Comparison of ENCODE assay signal across 20 cellular contexts in the genomic region with DNA sequence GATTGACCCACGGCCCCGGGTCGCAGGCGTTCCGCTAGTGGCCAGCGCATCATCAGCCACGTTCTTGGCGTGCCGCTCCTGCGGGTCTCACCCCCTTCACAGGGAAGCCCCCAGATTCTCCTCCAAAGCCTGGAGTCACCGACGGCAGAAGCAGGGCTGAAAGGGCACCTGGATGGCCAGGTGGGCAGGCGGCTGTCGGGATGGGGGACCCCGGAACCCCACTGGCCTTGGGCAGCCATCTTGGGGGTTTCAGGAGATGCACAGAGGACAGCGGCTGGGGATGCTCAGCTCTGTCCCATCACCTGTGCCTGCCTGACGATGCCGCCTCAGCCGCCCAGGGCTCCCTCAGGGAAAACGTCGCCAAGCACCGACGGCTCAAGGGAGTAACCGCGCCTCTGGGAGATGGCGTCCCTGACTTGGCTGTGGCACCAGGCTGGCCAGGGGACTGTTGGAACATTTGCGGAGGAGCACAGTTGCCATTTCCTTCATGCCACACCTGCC. TPM values are rescaled to one million over a fixed set of nuclear protein-coding genes. Genes with fewer than 3 reads are reported as not detected.
DNase-seq lines count a peak whose midpoint lies in the region; ATAC-seq, FAIRE-seq and TF ChIP-seq lines count a peak whose summit lies in the region.
"Had no signal": no experiment of that assay in that cellular context is flagged by ENCODE, and none has a peak within 500 bp of the region (broad histone marks: within the 10 kb centered on the region; RNA-seq: fewer than 3 reads in every experiment).

No MANE protein-coding gene starts in this region.

- no peak overlapping the region for H3K27ac ChIP-seq in RWPE2 (ENCODE audit: poor library complexity, severe bottlenecking)
- H3K27ac ChIP-seq in kidney (ENCODE audit: low read depth in 2 of 2, low read length in 2 of 2): no peak overlapping the region
- H3K27ac ChIP-seq: A549, KMS-11 had no signal

- H3K9ac ChIP-seq in kidney (ENCODE audit: low read length in 2 of 2): no peak overlapping the region
- H3K9ac ChIP-seq: KMS-11 had no signal

- H3K9me3 Mint-ChIP-seq in stimulated activated naive CD8-positive, alpha-beta T cell treated with anti-CD3 and anti-CD28 coated beads, Interleukin-15, amount 100 ng/mL, for 72 hours: no peaks in the 10 kb centered on the region

- peaks cover 41% of the 10 kb centered on the region for H3K27me3 ChIP-seq in RWPE2 (ENCODE audit: insufficient read depth, poor library complexity, severe bottlenecking)

- ATAC-seq in Right ventricle myocardium inferior (no peak), RWPE2 (ENCODE audit: low read depth) (no peak), sciatic nerve (no peak)
- no peak for ATAC-seq in stimulated activated naive CD8-positive, alpha-beta T cell treated with anti-CD3 and anti-CD28 coated beads, Interleukin-15, amount 100 ng/mL, for 72 hours

- H3K27me3 Mint-ChIP-seq in stimulated activated naive CD8-positive, alpha-beta T cell treated with anti-CD3 and anti-CD28 coated beads, Interleukin-15, amount 100 ng/mL, for 72 hours: peaks cover 73% of the 10 kb centered on the region

- no peak for FAIRE-seq in kidney (lab: Jason Lieb, UNC)
- FAIRE-seq: A549, D721Med, GM19239 had no signal

- no peaks in the 10 kb centered on the region for H3K4me1 ChIP-seq in RWPE2 (ENCODE audit: insufficient read depth, poor library complexity, severe bottlenecking)
- H3K4me1 ChIP-seq in kidney (ENCODE audit: control insufficient read depth in 1 of 2, insufficient read depth in 1 of 2, low read depth in 1 of 2, low read length in 2 of 2): no peaks in the 10 kb centered on the region

- DNase-seq in Right ventricle myocardium inferior (ENCODE audit: missing footprints) (peak; percentile 39), cardiac septum (ENCODE audit: low spot score) (no peak), RWPE2 (ENCODE audit: low spot score) (peak; percentile 67), kidney (peak; percentile 59), sciatic nerve (ENCODE audit: low spot score) (peak; percentile 56), NCI-H1105 (lab: John Stamatoyannopoulos, UW) (no peak), retina (no peak)
- DNase-seq in stimulated activated naive CD8-positive, alpha-beta T cell treated with anti-CD3 and anti-CD28 coated beads, Interleukin-15, amount 100 ng/mL, for 72 hours: no peak
- DNase-seq: GDM1, IMR-90, NCI-H1092 treated with DMSO at 0.1 percent for 48 hours, NCI-H2029 treated with DMSO at 0.1 percent for 48 hours, NCI-H226, NCI-H510A treated with DMSO at 0.1 percent for 48 hours, NCI-H748 treated with DMSO at 0.1 percent for 48 hours had no signal

- H3K4me3 ChIP-seq in RWPE2 (ENCODE audit: severe bottlenecking): no peak overlapping the region
- H3K4me3 ChIP-seq in kidney (ENCODE audit: low read length in 2 of 2): no peak overlapping the region
- H3K4me3 ChIP-seq: A549 had no signal

- no peak for TF ChIP-seq CTCF in RWPE2 (IDR thresholded peaks at IDR 0.05; ENCODE audit: poor library complexity, severe bottlenecking)
- TF ChIP-seq CTCF in kidney (IDR thresholded peaks at IDR 0.05; ENCODE audit: borderline replicate concordance, extremely low read depth, insufficient read depth): no peak

- intact Hi-C loops in Right ventricle myocardium inferior (cut with DNase I) (no loop called here), cardiac septum (cut with DNase I) (no loop called here), kidney (cut with DNase I) (no loop called here), sciatic nerve (cut with DNase I) (no loop called here)

- no peaks in the 10 kb centered on the region for H3K36me3 ChIP-seq in RWPE2 (ENCODE audit: low read depth)
- no peaks in the 10 kb centered on the region for H3K36me3 ChIP-seq in kidney (ENCODE audit: control insufficient read depth in 1 of 2, insufficient read depth in 2 of 2, low read length in 2 of 2)

- no peak overlapping the region for H3K27ac Mint-ChIP-seq in stimulated activated naive CD8-positive, alpha-beta T cell treated with anti-CD3 and anti-CD28 coated beads, Interleukin-15, amount 100 ng/mL, for 72 hours

- no peak overlapping the region for H3K4me3 Mint-ChIP-seq in stimulated activated naive CD8-positive, alpha-beta T cell treated with anti-CD3 and anti-CD28 coated beads, Interleukin-15, amount 100 ng/mL, for 72 hours
- H3K4me3 Mint-ChIP-seq: B cell had no signal

- H3K9me3 ChIP-seq in RWPE2 (ENCODE audit: severe bottlenecking): no peaks in the 10 kb centered on the region
- no peaks in the 10 kb centered on the region for H3K9me3 ChIP-seq in kidney (ENCODE audit: control insufficient read depth in 1 of 2, low read length in 2 of 2)
- H3K9me3 ChIP-seq: A549 had no signal

- H3K4me1 Mint-ChIP-seq in stimulated activated naive CD8-positive, alpha-beta T cell treated with anti-CD3 and anti-CD28 coated beads, Interleukin-15, amount 100 ng/mL, for 72 hours: peaks cover 21% of the 10 kb centered on the region

RNA-seq across cellular contexts. Expression of gene SLC9A3, which starts 14.1 kb away (rescaled TPM):
- total RNA-seq in Right ventricle myocardium inferior (1.1 TPM), cardiac septum (1.0 TPM), kidney (10.5 TPM), sciatic nerve (12.3 TPM)
- polyA plus RNA-seq in kidney (ENCODE audit: insufficient read depth, low read depth, low replicate concordance): 36.9 TPM

Comparison
In these comparisons a context has a peak if more than half of its experiments do, and no peak if none do; other contexts are left out.
1. DNase-seq: peak in Right ventricle myocardium inferior (single experiment), RWPE2 (single experiment), kidney (single experiment) and sciatic nerve (single experiment); none in cardiac septum (single experiment), NCI-H1105 (single experiment), retina (single experiment) and stimulated activated naive CD8-positive, alpha-beta T cell treated with anti-CD3 and anti-CD28 coated beads, Interleukin-15, amount 100 ng/mL, for 72 hours (0 of 2).